Comparison of ENCODE assay signal across 10 cellular contexts in genomic region chr15:31342781-31343626, GRCh38. TPM values are rescaled to one million over a fixed set of nuclear protein-coding genes. Genes with fewer than 3 reads are reported as not detected.
DNase-seq lines count a peak whose midpoint lies in the region; ATAC-seq and TF ChIP-seq lines count a peak whose summit lies in the region.
"Had no signal": no experiment of that assay in that cellular context is flagged by ENCODE, and none has a peak within 500 bp of the region (broad histone marks: within the 10 kb centered on the region; RNA-seq: fewer than 3 reads in every experiment).

No MANE protein-coding gene starts in this region.

- DNase-seq in left ventricle myocardium inferior (no peak), Right ventricle myocardium superior (no peak), upper lobe of right lung (no peak), NCI-H510A (lab: John Stamatoyannopoulos, UW) (no peak), G401 (ENCODE audit: low spot score) (no peak), epidermal melanocyte (ENCODE audit: insufficient read length, low spot score) (no peak)
- DNase-seq in activated naive CD8-positive, alpha-beta T cell treated with anti-CD3 and anti-CD28 coated beads for 36 hours: no peak
- DNase-seq: C1 segment of cervical spinal cord had no signal

- peak overlapping the region; percentile 10 for H3K4me3 ChIP-seq in left ventricle myocardium inferior
- no peak overlapping the region for H3K4me3 ChIP-seq in mucosa of stomach (ENCODE audit: low read length)
- H3K4me3 ChIP-seq in upper lobe of right lung: peak overlapping the region; percentile 4

- H3K4me1 Mint-ChIP-seq in activated naive CD8-positive, alpha-beta T cell treated with anti-CD3 and anti-CD28 coated beads for 36 hours: peaks cover 84% of the 10 kb centered on the region

- H3K36me3 Mint-ChIP-seq in activated naive CD8-positive, alpha-beta T cell treated with anti-CD3 and anti-CD28 coated beads for 36 hours: peaks cover 29% of the 10 kb centered on the region

- H3K27ac Mint-ChIP-seq in activated naive CD8-positive, alpha-beta T cell treated with anti-CD3 and anti-CD28 coated beads for 36 hours: peak overlapping the region; percentile 99

- ATAC-seq in Right ventricle myocardium superior (ENCODE audit: poor library complexity) (no peak), upper lobe of right lung (peak; percentile 1)
- ATAC-seq: Panc1 had no signal

- intact Hi-C loops in left ventricle myocardium inferior (cut with micrococcal nuclease): no loop called here
- intact Hi-C loops in Right ventricle myocardium superior (cut with DNase I): no loop called here
- intact Hi-C loops in upper lobe of right lung (cut with DNase I): no loop called here

- H3K9me3 ChIP-seq in left ventricle myocardium inferior (replicated peaks): no peaks in the 10 kb centered on the region
- H3K9me3 ChIP-seq in mucosa of stomach (ENCODE audit: control insufficient read depth, low read length): no peaks in the 10 kb centered on the region
- H3K9me3 ChIP-seq in upper lobe of right lung: no peaks in the 10 kb centered on the region

- peak overlapping the region; percentile 5 for H3K9ac ChIP-seq in mucosa of stomach (ENCODE audit: low read length)

- H3K36me3 ChIP-seq in left ventricle myocardium inferior (peaks cover 1% of the 10 kb centered on the region), mucosa of stomach (ENCODE audit: control insufficient read depth, insufficient read depth, low read length) (no peaks in the 10 kb centered on the region), upper lobe of right lung (peaks cover under 1% of the 10 kb centered on the region)

- H3K27ac ChIP-seq in left ventricle myocardium inferior (replicated peaks) (peak overlapping the region; percentile 100), upper lobe of right lung (peak overlapping the region; percentile 79)

- no peaks in the 10 kb centered on the region for H3K27me3 Mint-ChIP-seq in activated naive CD8-positive, alpha-beta T cell treated with anti-CD3 and anti-CD28 coated beads for 36 hours

- in situ Hi-C loops in G401 (cut with HindIII; ENCODE audit: low sequenced_read_pairs): no loop called here

- no peaks in the 10 kb centered on the region for H3K9me3 Mint-ChIP-seq in activated naive CD8-positive, alpha-beta T cell treated with anti-CD3 and anti-CD28 coated beads for 36 hours

- H3K4me1 ChIP-seq in left ventricle myocardium inferior (peaks cover 100% of the 10 kb centered on the region), mucosa of stomach (ENCODE audit: control insufficient read depth, insufficient read depth, low read length) (peaks cover 76% of the 10 kb centered on the region), upper lobe of right lung (peaks cover 99% of the 10 kb centered on the region)

- H3K4me3 Mint-ChIP-seq in activated naive CD8-positive, alpha-beta T cell treated with anti-CD3 and anti-CD28 coated beads for 36 hours: peak overlapping the region; percentile 72

- no peak for TF ChIP-seq CTCF in left ventricle myocardium inferior (IDR thresholded peaks at IDR 0.05; ENCODE audit: borderline replicate concordance)
- TF ChIP-seq CTCF in upper lobe of right lung (IDR thresholded peaks at IDR 0.05): peak; percentile 6

- H3K27me3 ChIP-seq in left ventricle myocardium inferior (ENCODE audit: low read depth) (no peaks in the 10 kb centered on the region), mucosa of stomach (ENCODE audit: control insufficient read depth, insufficient read depth, low read length) (no peaks in the 10 kb centered on the region), upper lobe of right lung (no peaks in the 10 kb centered on the region)

RNA-seq across cellular contexts. Expression of gene KLF13, which starts 16.4 kb away (rescaled TPM):
- 62.3 TPM for total RNA-seq in left ventricle myocardium inferior
- 65.7 TPM for total RNA-seq in Right ventricle myocardium superior
- 100 to 1,000 TPM; 110 to 111 TPM for total RNA-seq in activated naive CD8-positive, alpha-beta T cell treated with anti-CD3 and anti-CD28 coated beads for 36 hours
- total RNA-seq in upper lobe of right lung: 176 TPM
- total RNA-seq in G401 (2014; rRNA removed; shearing (Covaris generic)): 7.6 and 14.2 TPM in 2 replicates
